Comparison of ENCODE assay signal across 8 cellular contexts in the genomic region with DNA sequence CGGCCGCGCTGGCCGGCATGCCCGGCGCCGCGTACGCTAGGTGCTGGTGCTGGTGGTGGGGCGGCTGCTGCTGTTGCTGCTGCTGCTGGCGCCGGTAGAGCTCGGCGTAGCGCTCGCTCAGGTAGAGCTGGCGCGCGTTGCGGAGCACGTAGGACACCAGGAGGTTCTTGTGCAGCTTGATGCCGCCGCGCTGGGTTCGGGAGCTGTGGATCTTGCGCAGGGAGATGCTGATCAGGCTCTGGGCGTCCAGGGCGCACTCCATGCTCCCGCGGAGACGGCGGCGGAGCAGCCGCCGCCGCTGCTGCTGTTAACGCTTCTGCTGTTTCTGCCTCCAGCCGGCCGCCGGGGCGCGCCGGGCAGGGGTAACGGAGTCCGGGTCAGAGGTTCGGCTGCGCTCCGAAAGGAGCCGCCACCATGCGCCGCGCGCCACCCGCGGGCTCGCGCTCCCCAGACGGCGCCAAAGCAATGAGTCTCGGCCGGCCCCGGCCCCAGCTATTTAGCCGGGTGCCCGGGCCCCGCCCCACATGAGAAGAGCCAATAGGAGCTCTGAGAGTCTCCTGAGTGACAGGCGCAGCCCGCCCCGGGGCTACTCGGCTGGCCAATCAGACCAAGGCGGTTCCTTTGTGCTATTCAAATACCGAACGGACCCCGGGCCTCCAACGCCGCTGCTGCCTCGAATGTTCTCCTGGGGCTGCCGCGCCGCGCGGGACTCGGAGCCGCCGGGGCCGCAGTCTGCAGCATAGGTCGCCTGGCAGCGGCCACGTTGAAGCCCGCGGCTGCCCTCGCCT. TPM values are rescaled to one million over a fixed set of nuclear protein-coding genes. Genes with fewer than 3 reads are reported as not detected.
DNase-seq lines count a peak whose midpoint lies in the region; ATAC-seq, FAIRE-seq and TF ChIP-seq lines count a peak whose summit lies in the region.

TSS of gene IER5L (minus strand) at position 471 of the 788 bp plus-strand sequence. CDS start at position 262, 209 bp downstream.

- peak within 1 kb of the TSS; percentile 82 for H3K27ac ChIP-seq in angular gyrus (ENCODE audit: low read depth, low read length)
- peak within 1 kb of the TSS; percentile 94 to 96 for H3K27ac ChIP-seq in right atrium auricular region

- peaks cover 0 to 39% of the 10 kb centered on the region in 2 donors for H3K4me1 ChIP-seq in right atrium auricular region

- H3K4me3 ChIP-seq in right atrium auricular region = peak within 1 kb of the TSS; percentile 77 to 87

- peak within 1 kb of the TSS; percentile 91 for H3K4me3 Mint-ChIP-seq in T-helper 17 cell

- H3K27me3 ChIP-seq in right atrium auricular region = no peaks in the 10 kb centered on the region

- TF ChIP-seq CTCF in right atrium auricular region (IDR thresholded peaks at IDR 0.05) = peak in 1 of 2 donors; percentile 36

- no peaks in the 10 kb centered on the region for H3K36me3 ChIP-seq in right atrium auricular region

- DNase-seq in NCI-H146 treated with DMSO at 0.1 percent for 48 hours (lab: John Stamatoyannopoulos, UW; ENCODE audit: unreplicated experiment) (peak; percentile 69), T-helper 17 cell (peak; percentile 86 to 89 (median 87)), right atrium auricular region (ENCODE audit: low spot score) (peak; percentile 99), pulmonary artery endothelial cell (ENCODE audit: low read depth, low spot score) (peak; percentile 84), urothelium cell line (ENCODE audit: low spot score) (peak; percentile 99)

- no peak within 1 kb of the TSS for H3K27ac Mint-ChIP-seq in T-helper 17 cell

- H3K4me1 Mint-ChIP-seq in T-helper 17 cell = peaks cover 8% of the 10 kb centered on the region

- no peaks in the 10 kb centered on the region for H3K36me3 Mint-ChIP-seq in T-helper 17 cell (ENCODE audit: low read depth)

- no peak for FAIRE-seq in urothelium cell line (lab: Jason Lieb, UNC)

- H3K9me3 ChIP-seq in T-helper 17 cell (ENCODE audit: control insufficient read depth, low read length, poor library complexity, severe bottlenecking) = no peaks in the 10 kb centered on the region
- no peaks in the 10 kb centered on the region for H3K9me3 ChIP-seq in right atrium auricular region

- peak; percentile 85 for ATAC-seq in GM18498 (IDR thresholded peaks at IDR 0.05; ENCODE audit: unreplicated experiment)
- peak; percentile 72 for ATAC-seq in HG02884 (IDR thresholded peaks at IDR 0.05; ENCODE audit: unreplicated experiment)
- ATAC-seq in T-helper 17 cell = peak; percentile 93

- H3K27me3 Mint-ChIP-seq in T-helper 17 cell = peaks cover 5% of the 10 kb centered on the region

RNA-seq across cellular contexts. Expression of gene IER5L, which starts in this region (rescaled TPM):
- 1 to 10 TPM; 2.4 to 3.1 TPM for total RNA-seq in T-helper 17 cell
- 10 to 100 TPM in 1 of 2 donors, 1 to 10 TPM in 1; 5.5 to 11.6 TPM for total RNA-seq in right atrium auricular region
- 13.4 and 18.8 TPM in 2 replicates for total RNA-seq in pulmonary artery endothelial cell

Comparison
In these comparisons a context has a peak if more than half of its experiments do, and no peak if none do; other contexts are left out.
1. Peak in every context shown above with its lines: DNase-seq, ATAC-seq, H3K4me3 ChIP-seq and H3K27ac ChIP-seq.